ENCODE assay signal across 25 cellular contexts in genomic region chrX:148664171-148664570, GRCh38.
"Had no signal": no experiment of that assay in that cellular context is flagged by ENCODE, and none has a peak within 500 bp of the region (broad histone marks: within the 10 kb centered on the region; RNA-seq: fewer than 3 reads in every experiment).

No MANE protein-coding gene starts in this region.

- H3K4me3 ChIP-seq: stomach, suprapubic skin, testis, thoracic aorta, thyroid gland, tibial artery, tibial nerve, transverse colon, upper lobe of left lung, upper lobe of right lung, uterus, vagina had no signal

- H3K9me3 ChIP-seq: testis, thoracic aorta, thyroid gland, transverse colon, upper lobe of right lung, uterus had no signal

- DNase-seq: stimulated activated CD4-positive, alpha-beta T cell treated with anti-CD3 and anti-CD28 coated beads, Interleukin-2, amount 100 ng/mL, for 48 hours; stimulated activated CD4-positive, alpha-beta T cell treated with anti-CD3 and anti-CD28 coated beads, Interleukin-4, amount 100 ng/mL, for 1 hour; stimulated activated CD4-positive, alpha-beta T cell treated with anti-CD3 and anti-CD28 coated beads, Interleukin-4, amount 100 ng/mL, for 24 hours; stimulated activated CD4-positive, alpha-beta T cell treated with anti-CD3 and anti-CD28 coated beads, Interleukin-4, amount 100 ng/mL, for 4 hours; stimulated activated CD8-positive, alpha-beta memory T cell treated with anti-CD3 and anti-CD28 coated beads, Interleukin-4, amount 100 ng/mL, for 48 hours; stimulated activated naive B cell treated with anti-CD40 and anti-IgM and Interleukin-4, amounts not matched to agents 10 μg/mL and 1 μg/mL and 100 μg/mL, for 72 hours; stimulated activated naive CD4-positive, alpha-beta T cell; stimulated activated naive CD4-positive, alpha-beta T cell treated with Interleukin-2 at 50 U/mL for 16 hours; stimulated activated naive CD8-positive, alpha-beta T cell treated with anti-CD3 and anti-CD28 coated beads, Interleukin-15, amount 100 ng/mL, for 72 hours; stimulated activated naive CD8-positive, alpha-beta T cell treated with anti-CD3 and anti-CD28 coated beads, Interleukin-15, Interleukin-2, amounts not matched to agents 100 U/mL and 50 U/mL, for 24 hours; stomach; testis; thyroid gland; tibial artery; transverse colon; trophoblast cell; upper lobe of left lung; upper lobe of right lung; uterus had no signal

- H3K4me1 ChIP-seq: stomach, suprapubic skin, testis, thyroid gland, tibial artery, tibial nerve, transverse colon, upper lobe of left lung, upper lobe of right lung, uterus, vagina had no signal

- ATAC-seq: stimulated activated effector memory CD8-positive, alpha-beta T cell treated with anti-CD3 and anti-CD28 coated beads, Interleukin-12 subunit alpha, Interleukin-12 subunit beta, amount 100 ng/mL, for 72 hours; stimulated activated memory B cell treated with anti-CD40 and anti-IgM and Interleukin-4, amounts not matched to agents 10 μg/mL and 1 μg/mL and 100 μg/mL, for 72 hours; stimulated activated naive B cell treated with anti-CD40 and anti-IgM and Interleukin-4, amounts not matched to agents 10 μg/mL and 1 μg/mL and 100 μg/mL, for 72 hours; stimulated activated naive CD8-positive, alpha-beta T cell treated with anti-CD3 and anti-CD28 coated beads, Interleukin-15, amount 100 ng/mL, for 72 hours; stimulated activated naive CD8-positive, alpha-beta T cell treated with anti-CD3 and anti-CD28 coated beads, Interleukin-15, Interleukin-2, amounts not matched to agents 100 U/mL and 50 U/mL, for 24 hours; upper lobe of right lung had no signal

- H3K27ac ChIP-seq: stomach, suprapubic skin, testis, thoracic aorta, thyroid gland, tibial artery, tibial nerve, transverse colon, upper lobe of left lung, upper lobe of right lung, uterus, vagina had no signal

- H3K27me3 ChIP-seq: stomach, suprapubic skin, testis, thyroid gland, tibial artery, tibial nerve, transverse colon, upper lobe of left lung, upper lobe of right lung, uterus, vagina had no signal

- H3K36me3 ChIP-seq: stomach, suprapubic skin, thoracic aorta, thyroid gland, tibial artery, tibial nerve, transverse colon, upper lobe of left lung, upper lobe of right lung, uterus, vagina had no signal
